In the genomic region with DNA sequence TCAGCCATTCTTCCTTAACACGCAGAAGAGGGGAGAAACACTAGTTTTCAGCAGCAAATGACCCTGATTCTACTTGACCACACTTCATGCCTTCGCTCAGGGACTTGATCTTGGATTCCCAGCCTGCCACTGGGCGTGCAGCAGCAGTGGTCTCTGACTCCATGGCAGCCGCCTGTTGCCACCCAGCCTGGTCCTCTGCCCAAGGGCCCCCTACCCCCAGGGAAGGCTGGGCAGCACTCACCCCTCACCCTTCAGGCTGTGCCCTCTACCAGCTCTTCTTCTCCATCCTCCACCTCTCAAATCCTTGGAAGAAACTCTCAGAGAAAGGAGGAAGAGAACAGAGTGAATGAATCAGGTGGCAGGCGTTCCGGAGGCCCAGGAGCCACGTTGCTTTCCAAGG, we compare ENCODE assay signal across 35 cellular contexts.
"Had no signal": no experiment of that assay in that cellular context is flagged by ENCODE, and none has a peak within 500 bp of the region (broad histone marks: within the 10 kb centered on the region; RNA-seq: fewer than 3 reads in every experiment).

No MANE protein-coding gene starts in this region.

- H3K36me3 Mint-ChIP-seq: activated CD8-positive, alpha-beta memory T cell treated with anti-CD3 and anti-CD28 coated beads, Interleukin-2, amount 10 ng/mL, durations not matched to agents 7 days and 5 days; activated naive CD8-positive, alpha-beta T cell treated with anti-CD3 and anti-CD28 coated beads for 36 hours; T-cell had no signal

- H3K4me3 ChIP-seq: adrenal gland, body of pancreas, coronary artery, esophagus squamous epithelium had no signal

- H3K9me3 Mint-ChIP-seq: activated B cell treated with CpG ODN at 0.5 μM for 24 hours; activated CD8-positive, alpha-beta T cell treated with anti-CD3 and anti-CD28 coated beads for 36 hours; activated naive CD4-positive, alpha-beta T cell treated with anti-CD3 and anti-CD28 coated beads for 36 hours; activated naive CD4-positive, alpha-beta T cell treated with anti-CD3 and anti-CD28 coated beads, Interleukin-2, amount 50 U/mL, for 24 hours; activated naive CD8-positive, alpha-beta T cell treated with anti-CD3 and anti-CD28 coated beads for 36 hours; activated naive CD8-positive, alpha-beta T cell treated with anti-CD3 and anti-CD28 coated beads, Interleukin-2, amount 50 U/mL, for 24 hours; activated T-helper 1 cell treated with anti-CD3 and anti-CD28 coated beads, Interleukin-12 subunit alpha, Interleukin-12 subunit beta, Interleukin-2, Interleukin-4 antibody, amounts not matched to agents 30 ng/mL and 10 ng/mL and 1 ng/mL, durations not matched to agents 14 hours and 24 hours and 36 hours; activated T-helper 2 cell treated with anti-CD3 and anti-CD28 coated beads, Interferon-gamma antibody, Interleukin-2, Interleukin-4, amounts not matched to agents 10 μg/mL and 5 μg/mL and 100 μg/mL, durations not matched to agents 14 hours and 24 hours and 36 hours; dendritic cell treated with granulocyte-macrophage colony-stimulating factor and Interleukin-4, amounts not matched to agents 40 ng/mL and 50 ng/mL, for 4 days; effector memory CD8-positive, alpha-beta T cell; T-cell; T-helper 1 cell treated with Interleukin-12 subunit alpha and Interleukin-12 subunit beta and Interleukin-4 antibody, amounts not matched to agents 30 μg/mL and 1 μg/mL, for 36 hours had no signal

- H3K27ac ChIP-seq: adrenal gland, body of pancreas, coronary artery, epithelial cell of prostate, esophagus squamous epithelium, WERI-Rb-1 had no signal

- H3K36me3 ChIP-seq: adrenal gland, WERI-Rb-1 had no signal

- DNase-seq: activated B cell treated with CpG ODN at 0.5 μM for 24 hours; activated CD4-positive, alpha-beta T cell treated with anti-CD3 and anti-CD28 coated beads for 48 hours; activated CD4-positive, alpha-beta T cell treated with anti-CD3 and anti-CD28 coated beads, Interleukin-2, amount 50 U/mL, for 1 hour; activated CD4-positive, alpha-beta T cell treated with anti-CD3 and anti-CD28 coated beads, Interleukin-2, amount 50 U/mL, for 48 hours; activated CD8-positive, alpha-beta memory T cell treated with anti-CD3 and anti-CD28 coated beads, Interleukin-2, amount 10 ng/mL, durations not matched to agents 7 days and 5 days; activated CD8-positive, alpha-beta memory T cell treated with anti-CD3 and anti-CD28 coated beads, Interleukin-2, amount 50 U/mL, for 4 hours; activated CD8-positive, alpha-beta T cell treated with anti-CD3 and anti-CD28 coated beads for 36 hours; activated effector memory CD4-positive, alpha-beta T cell treated with anti-CD3 and anti-CD28 coated beads, Interleukin-2, amount 50 U/mL, for 16 hours; activated naive CD4-positive, alpha-beta T cell treated with anti-CD3 and anti-CD28 coated beads for 36 hours; activated naive CD8-positive, alpha-beta T cell treated with anti-CD3 and anti-CD28 coated beads for 36 hours; activated naive CD8-positive, alpha-beta T cell treated with anti-CD3 and anti-CD28 coated beads, Interleukin-2, amount 50 U/mL, for 24 hours; activated T-cell treated with anti-CD3 and anti-CD28 coated beads, Interleukin-2, amount 50 U/mL, for 1 hour; activated T-cell treated with anti-CD3 and anti-CD28 coated beads, Interleukin-2, amount 50 U/mL, for 48 hours; adrenal gland; amygdala; body of pancreas; caudate nucleus; effector CD4-positive, alpha-beta T cell; effector memory CD8-positive, alpha-beta T cell; esophagus squamous epithelium; foreskin melanocyte; glutamatergic neuron; SW 1271; T-cell; T-helper 9 cell; WERI-Rb-1 had no signal

- H3K4me1 ChIP-seq: adrenal gland, body of pancreas, esophagus squamous epithelium had no signal

- H3K4me1 Mint-ChIP-seq: activated B cell treated with CpG ODN at 0.5 μM for 24 hours; activated CD8-positive, alpha-beta memory T cell treated with anti-CD3 and anti-CD28 coated beads, Interleukin-2, amount 10 ng/mL, durations not matched to agents 7 days and 5 days; activated naive CD4-positive, alpha-beta T cell treated with anti-CD3 and anti-CD28 coated beads, Interleukin-2, amount 50 U/mL, for 24 hours; activated naive CD8-positive, alpha-beta T cell treated with anti-CD3 and anti-CD28 coated beads for 36 hours; activated naive CD8-positive, alpha-beta T cell treated with anti-CD3 and anti-CD28 coated beads, Interleukin-2, amount 50 U/mL, for 24 hours; T-cell had no signal

- H3K27me3 ChIP-seq: adrenal gland, body of pancreas, esophagus squamous epithelium had no signal

- H3K9me3 ChIP-seq: adrenal gland, body of pancreas, esophagus squamous epithelium had no signal

- FAIRE-seq: endothelial cell of umbilical vein had no signal

- H3K27me3 Mint-ChIP-seq: activated CD8-positive, alpha-beta memory T cell treated with anti-CD3 and anti-CD28 coated beads, Interleukin-2, amount 10 ng/mL, durations not matched to agents 7 days and 5 days; activated CD8-positive, alpha-beta T cell treated with anti-CD3 and anti-CD28 coated beads for 36 hours; activated naive CD4-positive, alpha-beta T cell treated with anti-CD3 and anti-CD28 coated beads, Interleukin-2, amount 50 U/mL, for 24 hours; activated naive CD8-positive, alpha-beta T cell treated with anti-CD3 and anti-CD28 coated beads for 36 hours; activated naive CD8-positive, alpha-beta T cell treated with anti-CD3 and anti-CD28 coated beads, Interleukin-2, amount 50 U/mL, for 24 hours had no signal

- ATAC-seq: activated CD4-positive, CD25-positive, alpha-beta regulatory T cell treated with anti-CD3 and anti-CD28 coated beads, Interleukin-2, amount 50 U/mL, for 24 hours; activated CD8-positive, alpha-beta memory T cell treated with anti-CD3 and anti-CD28 coated beads, Interleukin-2, amount 10 ng/mL, durations not matched to agents 7 days and 5 days; activated CD8-positive, alpha-beta T cell treated with anti-CD3 and anti-CD28 coated beads for 36 hours; activated naive CD8-positive, alpha-beta T cell treated with anti-CD3 and anti-CD28 coated beads, Interleukin-2, amount 50 U/mL, for 24 hours; body of pancreas; effector memory CD8-positive, alpha-beta T cell; T-cell had no signal

- H3K27ac Mint-ChIP-seq: activated B cell treated with CpG ODN at 0.5 μM for 24 hours; activated CD8-positive, alpha-beta memory T cell treated with anti-CD3 and anti-CD28 coated beads, Interleukin-2, amount 10 ng/mL, durations not matched to agents 7 days and 5 days; activated CD8-positive, alpha-beta T cell treated with anti-CD3 and anti-CD28 coated beads for 36 hours; activated naive CD4-positive, alpha-beta T cell treated with anti-CD3 and anti-CD28 coated beads for 36 hours; activated naive CD4-positive, alpha-beta T cell treated with anti-CD3 and anti-CD28 coated beads, Interleukin-2, amount 50 U/mL, for 24 hours; activated naive CD8-positive, alpha-beta T cell treated with anti-CD3 and anti-CD28 coated beads for 36 hours; activated naive CD8-positive, alpha-beta T cell treated with anti-CD3 and anti-CD28 coated beads, Interleukin-2, amount 50 U/mL, for 24 hours; activated T-helper 1 cell treated with anti-CD3 and anti-CD28 coated beads, Interleukin-12 subunit alpha, Interleukin-12 subunit beta, Interleukin-2, Interleukin-4 antibody, amounts not matched to agents 30 ng/mL and 10 ng/mL and 1 ng/mL, durations not matched to agents 14 hours and 24 hours and 36 hours; activated T-helper 2 cell treated with anti-CD3 and anti-CD28 coated beads, Interferon-gamma antibody, Interleukin-2, Interleukin-4, amounts not matched to agents 10 μg/mL and 5 μg/mL and 100 μg/mL, durations not matched to agents 14 hours and 24 hours and 36 hours; dendritic cell treated with granulocyte-macrophage colony-stimulating factor and Interleukin-4, amounts not matched to agents 40 ng/mL and 50 ng/mL, for 4 days; effector memory CD8-positive, alpha-beta T cell; T-cell; T-helper 1 cell treated with Interleukin-12 subunit alpha and Interleukin-12 subunit beta and Interleukin-4 antibody, amounts not matched to agents 30 μg/mL and 1 μg/mL, for 36 hours had no signal

- H3K4me3 Mint-ChIP-seq: activated B cell treated with CpG ODN at 0.5 μM for 24 hours; activated CD8-positive, alpha-beta memory T cell treated with anti-CD3 and anti-CD28 coated beads, Interleukin-2, amount 10 ng/mL, durations not matched to agents 7 days and 5 days; activated CD8-positive, alpha-beta T cell treated with anti-CD3 and anti-CD28 coated beads for 36 hours; activated naive CD4-positive, alpha-beta T cell treated with anti-CD3 and anti-CD28 coated beads for 36 hours; activated naive CD4-positive, alpha-beta T cell treated with anti-CD3 and anti-CD28 coated beads, Interleukin-2, amount 50 U/mL, for 24 hours; activated naive CD8-positive, alpha-beta T cell treated with anti-CD3 and anti-CD28 coated beads for 36 hours; activated naive CD8-positive, alpha-beta T cell treated with anti-CD3 and anti-CD28 coated beads, Interleukin-2, amount 50 U/mL, for 24 hours; activated T-helper 1 cell treated with anti-CD3 and anti-CD28 coated beads, Interleukin-12 subunit alpha, Interleukin-12 subunit beta, Interleukin-2, Interleukin-4 antibody, amounts not matched to agents 30 ng/mL and 10 ng/mL and 1 ng/mL, durations not matched to agents 14 hours and 24 hours and 36 hours; dendritic cell treated with granulocyte-macrophage colony-stimulating factor and Interleukin-4, amounts not matched to agents 40 ng/mL and 50 ng/mL, for 4 days; effector memory CD8-positive, alpha-beta T cell; T-cell; T-helper 1 cell treated with Interleukin-12 subunit alpha and Interleukin-12 subunit beta and Interleukin-4 antibody, amounts not matched to agents 30 μg/mL and 1 μg/mL, for 36 hours had no signal
